In the genomic region with DNA sequence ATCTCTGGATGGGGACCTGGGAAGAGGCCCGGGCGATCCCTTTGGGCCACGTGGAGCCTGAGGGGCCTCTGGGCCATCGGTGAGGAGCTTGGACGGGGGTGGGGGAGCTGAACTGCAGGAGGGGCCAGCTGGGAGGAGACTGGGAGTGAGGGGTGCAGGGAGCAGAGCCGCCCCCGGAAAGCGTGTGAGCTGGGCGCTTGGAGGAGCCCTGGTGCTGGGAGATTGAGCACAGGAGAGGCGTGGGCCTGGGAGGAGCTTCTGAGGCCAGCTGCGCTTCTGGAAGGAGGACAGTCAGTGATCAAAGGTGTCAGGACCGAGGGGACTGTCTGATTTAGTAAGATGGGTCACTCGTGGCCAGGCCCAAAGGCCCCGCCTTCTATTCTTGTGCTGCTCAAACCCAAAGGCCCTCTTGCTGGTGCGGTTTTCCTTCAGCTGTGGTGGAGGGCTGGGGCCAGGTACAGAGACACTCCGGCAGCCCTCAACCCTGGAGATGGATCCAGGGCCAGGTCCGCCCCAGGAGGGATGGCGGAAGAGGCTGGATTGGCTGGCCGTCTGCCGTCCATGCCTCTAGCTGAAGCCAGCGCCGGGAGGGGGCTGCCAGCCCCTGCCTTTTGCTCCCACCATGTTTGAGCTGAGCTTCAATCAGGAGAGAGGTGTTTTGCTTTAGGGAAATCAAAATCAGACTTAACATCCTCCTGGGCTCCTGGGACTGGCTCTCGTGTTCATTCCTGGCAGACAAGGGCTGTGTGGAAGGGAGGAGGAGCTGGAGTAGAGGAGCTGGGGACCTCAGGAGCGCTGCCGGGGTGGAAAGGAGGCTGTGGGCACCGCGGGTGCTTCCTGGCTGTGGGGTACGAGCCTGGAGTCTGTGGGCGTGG, we compare ENCODE assay signal across 13 cellular contexts. TPM values are rescaled to one million over a fixed set of nuclear protein-coding genes. Genes with fewer than 3 reads are reported as not detected.
DNase-seq lines count a peak whose midpoint lies in the region; ATAC-seq, FAIRE-seq and TF ChIP-seq lines count a peak whose summit lies in the region.
"Had no signal": no experiment of that assay in that cellular context is flagged by ENCODE, and none has a peak within 500 bp of the region (broad histone marks: within the 10 kb centered on the region; RNA-seq: fewer than 3 reads in every experiment).

No MANE protein-coding gene starts in this region.

- no peaks in the 10 kb centered on the region for H3K27me3 Mint-ChIP-seq in astrocyte (ENCODE audit: low read depth, unreplicated experiment)

- H3K4me1 Mint-ChIP-seq in astrocyte (ENCODE audit: low read depth, unreplicated experiment), result peaks cover 31% of the 10 kb centered on the region

- DNase-seq in NCI-H2107 treated with DMSO at 0.1 percent for 48 hours (lab: John Stamatoyannopoulos, UW; ENCODE audit: unreplicated experiment) (peak; percentile 18), NCI-H2107 (lab: John Stamatoyannopoulos, UW) (no peak), astrocyte (ENCODE audit: low read depth) (no peak), iPS-NIHi7 (ENCODE audit: extremely low spot score) (peak; percentile 49), MV-4-11 (lab: John Stamatoyannopoulos, UW) (no peak)
- DNase-seq: activated T-cell treated with anti-CD3 and anti-CD28 coated beads, Interleukin-2, amount 50 U/mL, for 1 hour; cerebellar nuclear complex; MG63; T1000 had no signal

- peaks cover 1% of the 10 kb centered on the region for H3K36me3 Mint-ChIP-seq in astrocyte (ENCODE audit: low read depth, unreplicated experiment)

- ATAC-seq in HG03280 (IDR thresholded peaks at IDR 0.05; ENCODE audit: unreplicated experiment) (no peak), GM19035 (IDR thresholded peaks at IDR 0.05; ENCODE audit: unreplicated experiment) (no peak)

- H3K4me3 ChIP-seq in astrocyte (ENCODE audit: insufficient read depth, low read depth, low read length), result no peak overlapping the region
- peak overlapping the region; percentile 35 to 52 for H3K4me3 ChIP-seq in stomach smooth muscle (ENCODE audit: low read length in 2 of 2)
- H3K4me3 ChIP-seq: MG63 had no signal

- H3K9ac ChIP-seq in astrocyte (ENCODE audit: low read length), result no peak overlapping the region
- peak overlapping the region; percentile 64 to 66 for H3K9ac ChIP-seq in stomach smooth muscle (ENCODE audit: low read length in 2 of 2)

- peak overlapping the region; percentile 57 for H3K4me3 Mint-ChIP-seq in astrocyte (ENCODE audit: unreplicated experiment)

- H3K9me3 Mint-ChIP-seq in astrocyte (ENCODE audit: unreplicated experiment), result no peaks in the 10 kb centered on the region

- FAIRE-seq in astrocyte (lab: Jason Lieb, UNC), result no peak
- FAIRE-seq: A204.1 had no signal

- H3K27ac ChIP-seq in astrocyte (ENCODE audit: low read depth, low read length), result no peak overlapping the region
- peak overlapping the region; percentile 98 for H3K27ac ChIP-seq in stomach smooth muscle (ENCODE audit: low read length)

- no peaks in the 10 kb centered on the region for H3K36me3 ChIP-seq in astrocyte (ENCODE audit: insufficient read depth, low read length)
- no peaks in the 10 kb centered on the region for H3K36me3 ChIP-seq in stomach smooth muscle (ENCODE audit: control insufficient read depth in 2 of 2, insufficient read depth in 2 of 2, low read length in 2 of 2)
- H3K36me3 ChIP-seq: MG63 had no signal

- no peak for TF ChIP-seq CTCF in astrocyte (IDR thresholded peaks at IDR 0.05; ENCODE audit: insufficient read depth, low read depth, low read length)

- no peak overlapping the region for H2AFZ ChIP-seq in astrocyte (ENCODE audit: low read depth, low read length)

- no peaks in the 10 kb centered on the region for H3K9me3 ChIP-seq in astrocyte (ENCODE audit: insufficient read depth, low read depth, low read length)
- no peaks in the 10 kb centered on the region for H3K9me3 ChIP-seq in stomach smooth muscle (ENCODE audit: control insufficient read depth in 2 of 2, low read length in 2 of 2)
- H3K9me3 ChIP-seq: MG63 had no signal

- H3K4me2 ChIP-seq in astrocyte (ENCODE audit: low read length), result no peak overlapping the region

- peaks cover 99% of the 10 kb centered on the region for H3K79me2 ChIP-seq in astrocyte (ENCODE audit: insufficient read depth, low read length)

- H3K27ac Mint-ChIP-seq in astrocyte (ENCODE audit: unreplicated experiment), result no peak overlapping the region

- H4K20me1 ChIP-seq in astrocyte (ENCODE audit: insufficient read depth, low read length), result peaks cover 97% of the 10 kb centered on the region

- H3K27me3 ChIP-seq in astrocyte (ENCODE audit: insufficient read depth, low read length) (no peaks in the 10 kb centered on the region), stomach smooth muscle (ENCODE audit: control insufficient read depth in 1 of 2, insufficient read depth in 2 of 2, low read length in 2 of 2) (no peaks in the 10 kb centered on the region)
- H3K27me3 ChIP-seq: MG63 had no signal

- H3K4me1 ChIP-seq in astrocyte (ENCODE audit: insufficient read depth, low read length) (peaks cover 30% of the 10 kb centered on the region), stomach smooth muscle (ENCODE audit: control insufficient read depth, insufficient read depth, low read length) (peaks cover 95% of the 10 kb centered on the region)

RNA-seq across cellular contexts. Expression of a gene that starts 21.6 kb away (rescaled TPM):
- total RNA-seq in astrocyte, result 119 and 126 TPM in 2 replicates

Comparison
In these comparisons a context has a peak if more than half of its experiments do, and no peak if none do; other contexts are left out.
1. DNase-seq: peak in NCI-H2107 treated with DMSO at 0.1 percent for 48 hours (single experiment) and iPS-NIHi7 (single experiment); none in NCI-H2107 (single experiment), astrocyte (single experiment) and MV-4-11 (single experiment).